ENCODE assay signal across 20 cellular contexts in genomic region chr2:189338119-189338518, GRCh38.
DNase-seq lines count a peak whose midpoint lies in the region; ATAC-seq and TF ChIP-seq lines count a peak whose summit lies in the region.
"Had no signal": no experiment of that assay in that cellular context is flagged by ENCODE, and none has a peak within 500 bp of the region (broad histone marks: within the 10 kb centered on the region; RNA-seq: fewer than 3 reads in every experiment).

No MANE protein-coding gene starts in this region.

- intact Hi-C loops in esophagus muscularis mucosa (cut with DNase I): no loop called here

- 57% methylated on average over 3 of the region's 3 CpGs for WGBS in esophagus muscularis mucosa

- no peak for TF ChIP-seq CTCF in esophagus muscularis mucosa (IDR thresholded peaks at IDR 0.05)

- ATAC-seq in GM19328 (IDR thresholded peaks at IDR 0.05; ENCODE audit: unreplicated experiment): no peak
- ATAC-seq: Panc1 had no signal

- no peak for TF ChIP-seq EP300 in esophagus muscularis mucosa (IDR thresholded peaks at IDR 0.05)

- H3K27ac ChIP-seq in ACC112 (ENCODE audit: low read depth, low read length): peak overlapping the region; percentile 56
- peak overlapping the region; percentile 69 to 79 (median 70) for H3K27ac ChIP-seq in esophagus muscularis mucosa (replicated peaks in 1 of 4)
- peak overlapping the region; percentile 49 to 74 for H3K27ac ChIP-seq in mucosa of rectum (ENCODE audit: low read depth in 2 of 2, low read length in 2 of 2)
- H3K27ac ChIP-seq in stomach smooth muscle (ENCODE audit: low read length): peak overlapping the region; percentile 32
- H3K27ac ChIP-seq: BLaER1 treated with 17β-estradiol and CSF1 and Interleukin-3, amounts not matched to agents 10 nM and 100 nM had no signal

- no peak overlapping the region for H3K9ac ChIP-seq in mucosa of rectum (ENCODE audit: low read depth in 1 of 2, low read length in 2 of 2)
- H3K9ac ChIP-seq in stomach smooth muscle (ENCODE audit: low read length in 2 of 2): no peak overlapping the region
- H3K9ac ChIP-seq: BLaER1 treated with 17β-estradiol and CSF1 and Interleukin-3, amounts not matched to agents 10 nM and 100 nM had no signal

- H3K4me3 ChIP-seq in ACC112 (ENCODE audit: low read depth, low read length) (no peak overlapping the region), esophagus muscularis mucosa (no peak overlapping the region), mucosa of rectum (ENCODE audit: low read length in 2 of 2) (no peak overlapping the region), stomach smooth muscle (ENCODE audit: low read length in 2 of 2) (no peak overlapping the region)
- H3K4me3 ChIP-seq: BLaER1 treated with 17β-estradiol and CSF1 and Interleukin-3, amounts not matched to agents 10 nM and 100 nM; pancreas had no signal

- H3K4me1 ChIP-seq in ACC112 (ENCODE audit: control insufficient read depth, insufficient read depth, low read length, unreplicated experiment): peaks cover 35% of the 10 kb centered on the region
- peaks cover 0 to 31% (median 7%) of the 10 kb centered on the region in 4 donors for H3K4me1 ChIP-seq in esophagus muscularis mucosa
- H3K4me1 ChIP-seq in mucosa of rectum (ENCODE audit: control insufficient read depth in 2 of 2, insufficient read depth in 2 of 2, low read length in 2 of 2): no peaks in the 10 kb centered on the region
- H3K4me1 ChIP-seq in stomach smooth muscle (ENCODE audit: control insufficient read depth, insufficient read depth, low read length): peaks cover 4% of the 10 kb centered on the region
- H3K4me1 ChIP-seq: BLaER1 treated with 17β-estradiol and CSF1 and Interleukin-3, amounts not matched to agents 10 nM and 100 nM; pancreas had no signal

- H3K79me2 ChIP-seq in ACC112 (ENCODE audit: control insufficient read depth, insufficient read depth, low read length, unreplicated experiment): no peaks in the 10 kb centered on the region

- peaks cover 33% of the 10 kb centered on the region for H3K36me3 ChIP-seq in ACC112 (ENCODE audit: insufficient read depth, low read length)
- no peaks in the 10 kb centered on the region for H3K36me3 ChIP-seq in esophagus muscularis mucosa
- H3K36me3 ChIP-seq in mucosa of rectum (ENCODE audit: control insufficient read depth in 2 of 2, insufficient read depth in 2 of 2, low read length in 2 of 2): no peaks in the 10 kb centered on the region
- no peaks in the 10 kb centered on the region for H3K36me3 ChIP-seq in stomach smooth muscle (ENCODE audit: control insufficient read depth in 2 of 2, insufficient read depth in 2 of 2, low read length in 2 of 2)
- H3K36me3 ChIP-seq: BLaER1 treated with 17β-estradiol and CSF1 and Interleukin-3, amounts not matched to agents 10 nM and 100 nM; pancreas had no signal

- H2AFZ ChIP-seq in ACC112 (ENCODE audit: low read length, unreplicated experiment): no peak overlapping the region

- no peak for TF ChIP-seq POLR2A in esophagus muscularis mucosa (IDR thresholded peaks at IDR 0.05; ENCODE audit: low read depth)

- no peaks in the 10 kb centered on the region for H3K27me3 ChIP-seq in ACC112 (ENCODE audit: insufficient read depth, low read length)
- no peaks in the 10 kb centered on the region for H3K27me3 ChIP-seq in esophagus muscularis mucosa
- no peaks in the 10 kb centered on the region for H3K27me3 ChIP-seq in mucosa of rectum (ENCODE audit: control insufficient read depth in 2 of 2, insufficient read depth in 2 of 2, low read length in 2 of 2)
- no peaks in the 10 kb centered on the region for H3K27me3 ChIP-seq in stomach smooth muscle (ENCODE audit: control insufficient read depth in 1 of 2, insufficient read depth in 2 of 2, low read length in 2 of 2)
- H3K27me3 ChIP-seq: BLaER1 treated with 17β-estradiol and CSF1 and Interleukin-3, amounts not matched to agents 10 nM and 100 nM; pancreas had no signal

- H3K9me3 ChIP-seq in esophagus muscularis mucosa (peaks cover 0 to 4% (median 0%) of the 10 kb centered on the region in 4 donors), mucosa of rectum (ENCODE audit: control insufficient read depth in 2 of 2, low read length in 2 of 2) (peaks cover 4% of the 10 kb centered on the region in 2 donors), stomach smooth muscle (ENCODE audit: control insufficient read depth in 2 of 2, low read length in 2 of 2) (peaks cover 0 to 3% of the 10 kb centered on the region in 2 donors)
- H3K9me3 ChIP-seq: pancreas had no signal

- no peak for DNase-seq in esophagus muscularis mucosa (ENCODE audit: extremely low spot score)
- DNase-seq in activated CD4-positive, alpha-beta T cell treated with anti-CD3 and anti-CD28 coated beads, Interleukin-2, amount 50 U/mL, for 48 hours: no peak
- DNase-seq in hepatic stellate cell (ENCODE audit: low spot score): no peak
- no peak for DNase-seq in NCI-H524 (lab: John Stamatoyannopoulos, UW)
- DNase-seq: ACHN; activated CD4-positive, alpha-beta T cell treated with anti-CD3 and anti-CD28 coated beads, Interleukin-2, amount 50 U/mL, for 4 hours; activated effector memory CD4-positive, alpha-beta T cell treated with Interleukin-2 at 50 U/mL for 16 hours; caudate nucleus; erythroblast; KBM-7; NCI-H187; NCI-H2227 treated with DMSO at 0.1 percent for 48 hours; pancreas; stimulated activated naive CD4-positive, alpha-beta T cell had no signal
